In genomic region chr11:11044137-11044855, GRCh38 we compare ENCODE assay signal across 13 cellular contexts.
"Had no signal": no experiment of that assay in that cellular context is flagged by ENCODE, and none has a peak within 500 bp of the region (broad histone marks: within the 10 kb centered on the region; RNA-seq: fewer than 3 reads in every experiment).

No MANE protein-coding gene starts in this region.

- H3K27ac ChIP-seq: tibial artery had no signal

- H3K4me3 ChIP-seq: tibial artery had no signal

- DNase-seq: activated B cell treated with CpG ODN at 0.5 μM for 24 hours; activated CD4-positive, alpha-beta T cell treated with anti-CD3 and anti-CD28 coated beads, Interleukin-2, amount 10 ng/mL, durations not matched to agents 7 days and 5 days; activated CD8-positive, alpha-beta memory T cell treated with anti-CD3 and anti-CD28 coated beads, Interleukin-2, amount 50 U/mL, for 4 hours; activated naive CD4-positive, alpha-beta T cell treated with anti-CD3 and anti-CD28 coated beads for 36 hours; activated naive CD8-positive, alpha-beta T cell treated with anti-CD3 and anti-CD28 coated beads, Interleukin-2, amount 50 U/mL, for 24 hours; activated T-cell treated with anti-CD3 and anti-CD28 coated beads, Interleukin-2, amount 50 U/mL, for 4 hours; effector CD8-positive, alpha-beta T cell; left cardiac atrium; occipital lobe; retina; stimulated activated CD4-positive, alpha-beta T cell treated with anti-CD3 and anti-CD28 coated beads, Interleukin-2, amount 100 ng/mL, for 24 hours; stimulated activated naive CD8-positive, alpha-beta T cell treated with anti-CD3 and anti-CD28 coated beads, Interleukin-15, Interleukin-2, amounts not matched to agents 100 U/mL and 50 U/mL, for 24 hours; tibial artery had no signal

- H3K27me3 ChIP-seq: tibial artery had no signal

- H3K36me3 ChIP-seq: tibial artery had no signal

- H3K9me3 ChIP-seq: tibial artery had no signal
